14 cellular contexts compared by ENCODE assay signal in the genomic region with DNA sequence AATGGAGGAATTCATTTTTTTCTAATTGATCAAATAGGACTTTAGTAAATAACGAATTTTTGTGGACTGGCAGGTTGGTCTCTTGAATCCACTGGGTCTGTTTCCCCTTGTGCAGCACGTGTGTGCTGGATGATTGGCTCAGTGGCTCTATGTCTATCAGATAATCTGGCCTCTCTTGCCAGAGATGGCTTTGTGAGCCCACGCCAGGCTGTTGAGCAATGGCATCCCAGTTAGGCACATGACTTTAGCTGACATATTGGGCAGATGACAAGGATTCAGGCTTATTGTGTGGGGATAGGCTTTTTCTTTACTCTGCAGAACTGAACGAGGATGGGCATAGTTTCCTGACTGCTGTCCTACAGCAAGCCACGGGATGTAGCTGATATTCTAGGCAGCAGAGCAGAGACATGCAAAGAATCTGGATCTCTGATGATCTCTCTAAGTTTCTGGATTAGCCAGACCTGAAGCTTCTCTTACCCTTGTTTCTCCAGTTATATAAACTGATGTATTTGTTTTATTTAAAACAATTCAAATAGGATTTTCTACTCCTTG.
A peak's percentile ranks its signal among the peaks of the same experiment; 100 is the strongest.
DNase-seq lines count a peak whose midpoint lies in the region; ATAC-seq and TF ChIP-seq lines count a peak whose summit lies in the region.
"Had no signal": no experiment of that assay in that cellular context is flagged by ENCODE, and none has a peak within 500 bp of the region (broad histone marks: within the 10 kb centered on the region; RNA-seq: fewer than 3 reads in every experiment).

No MANE protein-coding gene starts in this region.

- H3K27me3 ChIP-seq in right cardiac atrium (ENCODE audit: control insufficient read depth, insufficient read depth) (no peaks in the 10 kb centered on the region), suprapubic skin (no peaks in the 10 kb centered on the region)

- H3K4me3 ChIP-seq in right cardiac atrium (ENCODE audit: low read length) (no peak overlapping the region), suprapubic skin (no peak overlapping the region)
- H3K4me3 ChIP-seq: K562 had no signal

- ATAC-seq in right cardiac atrium, result peak; percentile 62 to 71
- no peak for ATAC-seq in GM21576 (IDR thresholded peaks at IDR 0.05; ENCODE audit: unreplicated experiment)
- ATAC-seq: K562, T-cell had no signal

- no peak for TF ChIP-seq CTCF in suprapubic skin (IDR thresholded peaks at IDR 0.05)

- 37% methylated on average over 5 of the region's 5 CpGs for WGBS in right cardiac atrium
- 55% methylated on average over 5 of the region's 5 CpGs for WGBS in suprapubic skin

- H3K36me3 ChIP-seq in suprapubic skin, result no peaks in the 10 kb centered on the region

- no peak for TF ChIP-seq EP300 in suprapubic skin (IDR thresholded peaks at IDR 0.05)

- DNase-seq in NCI-H2171 treated with DMSO at 0.1 percent for 48 hours (lab: John Stamatoyannopoulos, UW) (peak; percentile 49), NCI-H2171 (lab: John Stamatoyannopoulos, UW) (no peak), amniotic epithelial cell (ENCODE audit: low read depth) (peak; percentile 52), right cardiac atrium (peak; percentile 31 to 53 (median 46)), suprapubic skin (ENCODE audit: low spot score in 2 of 2) (peak in 1 of 2 donors; percentile 69), SW480 (ENCODE audit: low spot score) (no peak)
- DNase-seq in stimulated activated CD4-positive, alpha-beta T cell treated with anti-CD3 and anti-CD28 coated beads, Interleukin-15, amount 100 ng/mL, for 24 hours, result no peak
- DNase-seq: activated B cell treated with CpG ODN at 0.5 μM for 24 hours; activated effector memory CD4-positive, alpha-beta T cell treated with anti-CD3 and anti-CD28 coated beads, Interleukin-2, amount 50 U/mL, for 16 hours; NCI-H1092 treated with DMSO at 0.1 percent for 48 hours; T-cell had no signal

- intact Hi-C loops in right cardiac atrium (cut with DNase I), result no loop called here

- peaks cover 6% of the 10 kb centered on the region for H3K4me1 ChIP-seq in right cardiac atrium (ENCODE audit: control insufficient read depth, insufficient read depth, low read length)
- H3K4me1 ChIP-seq in suprapubic skin, result peaks cover 38% of the 10 kb centered on the region

- TF ChIP-seq POLR2A in suprapubic skin (IDR thresholded peaks at IDR 0.05), result no peak

- peak overlapping the region; percentile 48 for H3K27ac ChIP-seq in right cardiac atrium (ENCODE audit: low read length)
- peak overlapping the region; percentile 45 for H3K27ac ChIP-seq in suprapubic skin
- H3K27ac ChIP-seq: 22Rv1 had no signal

- H3K9me3 ChIP-seq in right cardiac atrium (ENCODE audit: control insufficient read depth, low read length), result no peaks in the 10 kb centered on the region
- H3K9me3 ChIP-seq in suprapubic skin, result no peaks in the 10 kb centered on the region

Comparison
In these comparisons a context has a peak if more than half of its experiments do, and no peak if none do; other contexts are left out.
1. DNase-seq: peak in NCI-H2171 treated with DMSO at 0.1 percent for 48 hours (single experiment), amniotic epithelial cell (single experiment) and right cardiac atrium (3 of 3); none in NCI-H2171 (single experiment), stimulated activated CD4-positive, alpha-beta T cell treated with anti-CD3 and anti-CD28 coated beads, Interleukin-15, amount 100 ng/mL, for 24 hours (single experiment) and SW480 (single experiment).